In genomic region chr1:58783090-58783992, GRCh38 we compare ENCODE assay signal across 8 cellular contexts. TPM values are rescaled to one million over a fixed set of nuclear protein-coding genes. Genes with fewer than 3 reads are reported as not detected.
DNase-seq lines count a peak whose midpoint lies in the region; ATAC-seq and TF ChIP-seq lines count a peak whose summit lies in the region.

No MANE protein-coding gene starts in this region.

- H3K9me3 ChIP-seq in HAP-1 (no peaks in the 10 kb centered on the region), fibroblast of lung (ENCODE audit: control insufficient read depth, insufficient read depth, low read depth, low read length) (no peaks in the 10 kb centered on the region), stomach smooth muscle (ENCODE audit: control insufficient read depth in 2 of 2, low read length in 2 of 2) (no peaks in the 10 kb centered on the region)

- peak overlapping the region; percentile 15 for H3K4me2 ChIP-seq in fibroblast of lung (ENCODE audit: extremely low read depth, insufficient read depth, low read length)

- peaks cover 0 to 12% of the 10 kb centered on the region in 2 donors for H3K27me3 Mint-ChIP-seq in natural killer cell (ENCODE audit: low read depth in 2 of 2)

- H3K36me3 Mint-ChIP-seq in natural killer cell, result no peaks in the 10 kb centered on the region

- no peak overlapping the region for H2AFZ ChIP-seq in fibroblast of lung (ENCODE audit: low read length)

- H3K27me3 ChIP-seq in HAP-1 (ENCODE audit: low read depth) (no peaks in the 10 kb centered on the region), fibroblast of lung (ENCODE audit: control insufficient read depth, insufficient read depth, low read length) (no peaks in the 10 kb centered on the region), stomach smooth muscle (ENCODE audit: control insufficient read depth in 1 of 2, insufficient read depth in 2 of 2, low read length in 2 of 2) (no peaks in the 10 kb centered on the region)

- no peaks in the 10 kb centered on the region for H4K20me1 ChIP-seq in fibroblast of lung (ENCODE audit: control insufficient read depth, extremely low read depth, insufficient read depth, low read length)

- in situ Hi-C loops in HAP-1 (cut with MboI; ENCODE audit: low sequenced_read_pairs), result no loop called here

- intact Hi-C loops in natural killer cell (cut with micrococcal nuclease), result loop anchor here (10.0 kb wide), 2 partner anchors 101 to 261 kb away; no protein-coding TSS in a partner anchor

- peak overlapping the region; percentile 96 to 99 for H3K27ac Mint-ChIP-seq in natural killer cell

- CTCF ChIA-PET in GM10248 (lab: Yijun Ruan, JAX), result interaction anchor here (0.7 to 1.5 kb wide), 6 partner anchors 11 to 916 kb away, joined by 3 read pairs; no protein-coding TSS in a partner anchor

- peaks cover 34% of the 10 kb centered on the region for H3K79me2 ChIP-seq in fibroblast of lung (ENCODE audit: control insufficient read depth, insufficient read depth, low read length)

- POLR2A ChIA-PET in GM10248 (lab: Yijun Ruan, JAX), result interaction anchor here (0.6 to 1.9 kb wide), 20 partner anchors 10 to 1164 kb away, joined by 3 to 12 read pairs (median 4); partner anchors contain the start of gene FGGY

- H3K36me3 ChIP-seq in HAP-1 (replicated peaks) (no peaks in the 10 kb centered on the region), fibroblast of lung (ENCODE audit: control insufficient read depth, insufficient read depth, low read length) (peaks cover 10% of the 10 kb centered on the region), stomach smooth muscle (ENCODE audit: control insufficient read depth in 2 of 2, insufficient read depth in 2 of 2, low read length in 2 of 2) (peaks cover 0 to 3% of the 10 kb centered on the region in 2 donors)

- H3K9ac ChIP-seq in fibroblast of lung (ENCODE audit: insufficient read depth, low read length) (peak overlapping the region; percentile 96), stomach smooth muscle (ENCODE audit: low read length in 2 of 2) (peak overlapping the region; percentile 96 to 100)

- H3K4me3 ChIP-seq in HAP-1 (peak overlapping the region; percentile 82), fibroblast of lung (replicated peaks in 1 of 4; ENCODE audit: control extremely low read depth in 1 of 4, insufficient read depth in 1 of 4, low read depth in 3 of 4, low read length in 4 of 4) (peak overlapping the region; percentile 82 to 96 (median 94)), stomach smooth muscle (ENCODE audit: low read length in 2 of 2) (peak overlapping the region; percentile 94 to 98)

- peak overlapping the region; percentile 92 for H3K4me3 Mint-ChIP-seq in natural killer cell

- H3K4me1 Mint-ChIP-seq in natural killer cell, result peaks cover 53 to 61% of the 10 kb centered on the region in 2 donors

- no peak for ATAC-seq in natural killer cell

- peak overlapping the region; percentile 90 for H3K27ac ChIP-seq in fibroblast of lung (ENCODE audit: insufficient read depth, low read length)
- peak overlapping the region; percentile 99 for H3K27ac ChIP-seq in stomach smooth muscle (ENCODE audit: low read length)

- DNase-seq in GM10248 (ENCODE audit: extremely low spot score) (peak; percentile 31), HAP-1 (ENCODE audit: low spot score in 2 of 2) (peak; percentile 26 to 69), NCI-H2029 treated with DMSO at 0.1 percent for 48 hours (lab: John Stamatoyannopoulos, UW) (peak; percentile 82), fibroblast of lung (ENCODE audit: low read depth in 2 of 2) (peak; percentile 62 to 64), natural killer cell (peak; percentile 59), NCI-H1930 (lab: John Stamatoyannopoulos, UW) (no peak)
- DNase-seq in activated CD8-positive, alpha-beta memory T cell treated with anti-CD3 and anti-CD28 coated beads, Interleukin-2, amount 50 U/mL, for 48 hours, result peak; percentile 79

- H3K9me3 Mint-ChIP-seq in natural killer cell, result peaks cover 0 to 3% of the 10 kb centered on the region in 2 donors

- TF ChIP-seq CTCF in GM10248 (IDR thresholded peaks at IDR 0.05; ENCODE audit: control extremely low read depth, extremely low read depth, low read depth, missing control alignments) (no peak), fibroblast of lung (conservative IDR thresholded peaks at IDR 0.05 in 1 of 2, IDR thresholded peaks at IDR 0.05 in 1 of 2; ENCODE audit: low read depth in 1 of 2, low read length in 2 of 2) (no peak), natural killer cell (IDR thresholded peaks at IDR 0.05) (no peak)

- no peaks in the 10 kb centered on the region for H3K4me1 ChIP-seq in HAP-1
- H3K4me1 ChIP-seq in fibroblast of lung (ENCODE audit: control insufficient read depth, extremely low read depth, insufficient read depth, low read length), result peaks cover 11% of the 10 kb centered on the region
- peaks cover 17% of the 10 kb centered on the region for H3K4me1 ChIP-seq in stomach smooth muscle (ENCODE audit: control insufficient read depth, insufficient read depth, low read length)

RNA-seq across cellular contexts. Expression of gene JUN, which starts 0.5 kb away (rescaled TPM):
- total RNA-seq in fibroblast of lung (112 and 145 TPM in 2 replicates), natural killer cell (1,000 to 10,000 TPM; 1,209 to 1,942 (median 1,808) TPM)
- polyA plus RNA-seq in fibroblast of lung, result 22.6 and 73.7 TPM in 2 replicates
- polyA plus RNA-seq in fibroblast of lung (2012), result 39.2 and 112 TPM in 2 replicates
- polyA minus RNA-seq in fibroblast of lung (ENCODE audit: low replicate concordance), result 34.1 and 57.9 TPM in 2 replicates

Comparison
In these comparisons a context has a peak if more than half of its experiments do, and no peak if none do; other contexts are left out.
1. DNase-seq: peak in GM10248 (single experiment), HAP-1 (2 of 2), NCI-H2029 treated with DMSO at 0.1 percent for 48 hours (single experiment), activated CD8-positive, alpha-beta memory T cell treated with anti-CD3 and anti-CD28 coated beads, Interleukin-2, amount 50 U/mL, for 48 hours (single experiment), fibroblast of lung (2 of 2) and natural killer cell (single experiment); none in NCI-H1930 (0 of 2).
2. Peak in every context shown above with its lines, with median percentiles within 50 percentile points of each other: H3K4me3 ChIP-seq.